In genomic region chr6:18139935-18140621, GRCh38 we compare ENCODE assay signal across 27 cellular contexts.
"Had no signal": no experiment of that assay in that cellular context is flagged by ENCODE, and none has a peak within 500 bp of the region (broad histone marks: within the 10 kb centered on the region; RNA-seq: fewer than 3 reads in every experiment).

No MANE protein-coding gene starts in this region.

- H3K27me3 ChIP-seq: esophagus squamous epithelium, heart right ventricle, neutrophil, spleen, tibial nerve had no signal

- H3K27ac ChIP-seq: esophagus squamous epithelium, heart right ventricle, lower lobe of right lung, neutrophil, parathyroid adenoma, spleen, thoracic aorta, tibial nerve had no signal

- H3K27ac Mint-ChIP-seq: dendritic cell treated with granulocyte-macrophage colony-stimulating factor and Interleukin-4, amounts not matched to agents 40 ng/mL and 50 ng/mL, for 4 days; natural killer cell treated with Interleukin-12 subunit alpha and Interleukin-12 subunit beta and Interleukin-15 and Interleukin-18, amount 100 ng/mL, for 72 hours; progenitor cell of endocrine pancreas; stimulated activated naive B cell treated with anti-CD40 and anti-IgM and Interleukin-4, amounts not matched to agents 10 μg/mL and 1 μg/mL and 100 μg/mL, for 72 hours; stimulated activated naive CD8-positive, alpha-beta T cell treated with anti-CD3 and anti-CD28 coated beads, Interleukin-15, Interleukin-2, amounts not matched to agents 100 ng/mL and 50 ng/mL, for 24 hours had no signal

- H3K4me1 ChIP-seq: esophagus squamous epithelium, heart right ventricle, lower lobe of right lung, parathyroid adenoma, spleen, tibial nerve had no signal

- H2AFZ ChIP-seq: parathyroid adenoma had no signal

- H3K79me2 ChIP-seq: parathyroid adenoma had no signal

- H3K9me3 ChIP-seq: esophagus squamous epithelium, heart right ventricle, lower lobe of right lung, neutrophil, spleen, thoracic aorta, tibial nerve had no signal

- H3K9me3 Mint-ChIP-seq: dendritic cell treated with granulocyte-macrophage colony-stimulating factor and Interleukin-4, amounts not matched to agents 40 ng/mL and 50 ng/mL, for 4 days; naive B cell; natural killer cell treated with Interleukin-12 subunit alpha and Interleukin-12 subunit beta and Interleukin-15 and Interleukin-18, amount 100 ng/mL, for 72 hours; neural crest cell; stimulated activated naive B cell treated with anti-CD40 and anti-IgM and Interleukin-4, amounts not matched to agents 10 μg/mL and 1 μg/mL and 100 μg/mL, for 72 hours; stimulated activated naive CD8-positive, alpha-beta T cell treated with anti-CD3 and anti-CD28 coated beads, Interleukin-15, Interleukin-2, amounts not matched to agents 100 ng/mL and 50 ng/mL, for 24 hours had no signal

- FAIRE-seq: colon, endometrium, islet of Langerhans had no signal

- H3K4me3 ChIP-seq: esophagus squamous epithelium, heart right ventricle, lower lobe of right lung, spleen, thoracic aorta, tibial nerve had no signal

- H3K9ac ChIP-seq: parathyroid adenoma had no signal

- DNase-seq: central memory CD4-positive, alpha-beta T cell; effector memory CD4-positive, alpha-beta T cell; erythroblast; esophagus squamous epithelium; foreskin melanocyte; glutamatergic neuron; heart right ventricle; hippocampal formation; left ventricle myocardium superior; lower lobe of right lung; naive B cell; spleen; stimulated activated CD4-positive, alpha-beta T cell treated with anti-CD3 and anti-CD28 coated beads, Interleukin-4, amount 100 ng/mL, for 4 hours; stimulated activated naive B cell treated with anti-CD40 and anti-IgM and Interleukin-4, amounts not matched to agents 10 μg/mL and 1 μg/mL and 100 μg/mL, for 72 hours had no signal

- H3K4me1 Mint-ChIP-seq: neural crest cell had no signal

- ATAC-seq: heart right ventricle; left ventricle myocardium superior; lower lobe of right lung; natural killer cell treated with Interleukin-12 subunit alpha and Interleukin-12 subunit beta and Interleukin-15 and Interleukin-18, amount 100 ng/mL, for 72 hours; sciatic nerve; stimulated activated naive B cell treated with anti-CD40 and anti-IgM and Interleukin-4, amounts not matched to agents 10 μg/mL and 1 μg/mL and 100 μg/mL, for 72 hours had no signal

- H3K4me3 Mint-ChIP-seq: dendritic cell treated with granulocyte-macrophage colony-stimulating factor and Interleukin-4, amounts not matched to agents 40 ng/mL and 50 ng/mL, for 4 days; naive B cell; natural killer cell treated with Interleukin-12 subunit alpha and Interleukin-12 subunit beta and Interleukin-15 and Interleukin-18, amount 100 ng/mL, for 72 hours; neural crest cell; stimulated activated naive B cell treated with anti-CD40 and anti-IgM and Interleukin-4, amounts not matched to agents 10 μg/mL and 1 μg/mL and 100 μg/mL, for 72 hours; stimulated activated naive CD8-positive, alpha-beta T cell treated with anti-CD3 and anti-CD28 coated beads, Interleukin-15, Interleukin-2, amounts not matched to agents 100 ng/mL and 50 ng/mL, for 24 hours had no signal

- H3K27me3 Mint-ChIP-seq: dendritic cell treated with granulocyte-macrophage colony-stimulating factor and Interleukin-4, amounts not matched to agents 40 ng/mL and 50 ng/mL, for 4 days; naive B cell; natural killer cell treated with Interleukin-12 subunit alpha and Interleukin-12 subunit beta and Interleukin-15 and Interleukin-18, amount 100 ng/mL, for 72 hours; progenitor cell of endocrine pancreas; stimulated activated naive B cell treated with anti-CD40 and anti-IgM and Interleukin-4, amounts not matched to agents 10 μg/mL and 1 μg/mL and 100 μg/mL, for 72 hours; stimulated activated naive CD8-positive, alpha-beta T cell treated with anti-CD3 and anti-CD28 coated beads, Interleukin-15, Interleukin-2, amounts not matched to agents 100 ng/mL and 50 ng/mL, for 24 hours had no signal
